In the genomic region with DNA sequence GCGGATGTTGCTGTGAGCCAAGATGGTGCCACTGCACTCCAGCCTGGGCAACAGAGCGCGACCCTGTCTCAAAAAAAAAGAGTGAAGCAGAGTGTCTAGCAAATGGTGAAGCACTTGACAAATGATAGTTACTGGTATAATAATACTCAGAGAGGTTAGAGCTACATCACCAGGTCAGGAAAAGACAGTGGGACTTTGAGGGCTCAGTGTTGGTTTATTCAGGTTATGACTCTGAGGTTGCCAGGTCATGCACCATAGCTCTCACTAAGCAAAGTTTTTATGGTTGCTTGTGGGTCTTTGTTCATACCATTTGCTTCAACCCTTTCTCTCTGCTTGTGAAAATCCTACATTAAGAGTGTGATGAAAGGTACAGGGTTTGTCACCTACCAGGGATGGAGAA, we compare ENCODE assay signal across 21 cellular contexts. TPM values are rescaled to one million over a fixed set of nuclear protein-coding genes. Genes with fewer than 3 reads are reported as not detected.
DNase-seq lines count a peak whose midpoint lies in the region; ATAC-seq, FAIRE-seq and TF ChIP-seq lines count a peak whose summit lies in the region.
"Had no signal": no experiment of that assay in that cellular context is flagged by ENCODE, and none has a peak within 500 bp of the region (broad histone marks: within the 10 kb centered on the region; RNA-seq: fewer than 3 reads in every experiment).

No MANE protein-coding gene starts in this region.

- no peaks in the 10 kb centered on the region for H3K9me1 ChIP-seq in K562 (ENCODE audit: control insufficient read depth, insufficient read depth, low read length)

- CTCF ChIA-PET in Caco-2 (lab: Charles Lee) (interaction anchor here (0.6 to 1.4 kb wide), 5 partner anchors 10 to 190 kb away, joined by 3 to 6 read pairs (median 4); no protein-coding TSS in a partner anchor), K562 (lab: Yijun Ruan, JAX; ENCODE audit: low intra/inter-chr PET ratio) (no interaction called here)

- BruUV-seq in Caco-2 (replicated peaks; lab: Mats Ljungman, UMichigan), result no TSS peak
- BruUV-seq in K562 (replicated peaks; lab: Mats Ljungman, UMichigan), result no TSS peak

- TF ChIP-seq EP300 in K562 (IDR thresholded peaks at IDR 0.05; ENCODE audit: low read length) (no peak), ovary (IDR thresholded peaks at IDR 0.05) (no peak)

- H3K27me3 Mint-ChIP-seq in Caco-2 (ENCODE audit: insufficient read depth, unreplicated experiment) (no peaks in the 10 kb centered on the region), nephron (ENCODE audit: low read depth) (no peaks in the 10 kb centered on the region)

- H3K9me3 ChIP-seq in Caco-2 (no peaks in the 10 kb centered on the region), K562 (replicated peaks; ENCODE audit: control insufficient read depth, insufficient read depth, low read depth, low read length) (no peaks in the 10 kb centered on the region), ovary (no peaks in the 10 kb centered on the region)
- H3K9me3 ChIP-seq: HAP-1, MG63, SJCRH30 had no signal

- no peak overlapping the region for H3K27ac ChIP-seq in K562 (ENCODE audit: extremely low read depth, low read depth, low read length)
- H3K27ac ChIP-seq in ovary, result no peak overlapping the region
- H3K27ac ChIP-seq: C4-2B, SJCRH30 had no signal

- DNase-seq in Caco-2 (peak in 1 of 2 experiments; percentile 8), K562 (ENCODE audit: extremely low read depth in 1 of 4, low spot score in 3 of 4) (no peak), ovary (no peak), NCI-H1105 (lab: John Stamatoyannopoulos, UW) (no peak), OCI-M1 (lab: John Stamatoyannopoulos, UW) (no peak)
- DNase-seq: 8988T; CD8-positive, alpha-beta memory T cell; EL; GF-D8; MG63; NCI-H1436 treated with DMSO at 0.1 percent for 48 hours; NCI-H1930; NCI-H2227 treated with DMSO at 0.1 percent for 48 hours; NCI-H510A; SJCRH30; T-helper 1 cell had no signal

- H3K79me2 ChIP-seq in K562 (ENCODE audit: control insufficient read depth, insufficient read depth, low read length), result no peaks in the 10 kb centered on the region

- peaks cover 30% of the 10 kb centered on the region for H3K4me1 Mint-ChIP-seq in Caco-2 (ENCODE audit: low read depth, unreplicated experiment)
- no peaks in the 10 kb centered on the region for H3K4me1 Mint-ChIP-seq in nephron
- H3K4me1 Mint-ChIP-seq: CD8-positive, alpha-beta memory T cell; GM23338 had no signal

- peak overlapping the region; percentile 6 for H3K27ac Mint-ChIP-seq in Caco-2 (ENCODE audit: unreplicated experiment)
- H3K27ac Mint-ChIP-seq in nephron, result peak overlapping the region; percentile 54 to 89 (median 84)
- H3K27ac Mint-ChIP-seq: CD8-positive, alpha-beta memory T cell; GM23338 had no signal

- FAIRE-seq in K562 (lab: Jason Lieb, UNC), result no peak

- peak; percentile 64 for ATAC-seq in HG03175 (IDR thresholded peaks at IDR 0.05; ENCODE audit: unreplicated experiment)
- ATAC-seq in K562, result peak; percentile 25; the same call in 2 of the 3 replicates
- ATAC-seq: GM23338 had no signal

- H3K36me3 Mint-ChIP-seq in Caco-2 (ENCODE audit: insufficient read depth, unreplicated experiment), result peaks cover 7% of the 10 kb centered on the region
- peaks cover 10% of the 10 kb centered on the region for H3K36me3 Mint-ChIP-seq in nephron (ENCODE audit: low read depth)

- intact Hi-C loops in Caco-2 (cut with micrococcal nuclease; ENCODE audit: unreplicated experiment), result loop anchor here (1.0 to 2.0 kb wide), 2 partner anchors 13 to 24 kb away; a partner anchor contains a TSS
- intact Hi-C loops in K562 (cut with micrococcal nuclease), result no loop called here
- intact Hi-C loops in ovary (cut with DNase I), result loop anchor here in 1 of 4 donors (10.0 kb wide), 1 partner anchor 196 kb away; no protein-coding TSS in a partner anchor

- H3K4me3 Mint-ChIP-seq in Caco-2 (ENCODE audit: unreplicated experiment), result peak overlapping the region; percentile 52
- H3K4me3 Mint-ChIP-seq in nephron, result no peak overlapping the region
- H3K4me3 Mint-ChIP-seq: CD8-positive, alpha-beta memory T cell; GM23338 had no signal

- POLR2A ChIA-PET in Caco-2 (lab: Charles Lee), result interaction anchor here (0.6 to 0.9 kb wide), 3 partner anchors 14 to 274 kb away, joined by 3 read pairs; a partner anchor contains a TSS
- POLR2A ChIA-PET in K562 (lab: Yijun Ruan, JAX), result interaction anchor here (1.2 to 1.9 kb wide), 2 partner anchors 14 to 17 kb away, joined by 5 to 8 read pairs; a partner anchor contains a TSS

- no peak overlapping the region for H3K4me2 ChIP-seq in K562 (ENCODE audit: insufficient read depth, low read length)
- H3K4me2 ChIP-seq: GM23338 had no signal

- peaks cover 38% of the 10 kb centered on the region for H3K4me1 ChIP-seq in Caco-2
- no peaks in the 10 kb centered on the region for H3K4me1 ChIP-seq in K562 (replicated peaks in 1 of 2; ENCODE audit: control insufficient read depth in 2 of 2, insufficient read depth in 2 of 2, low read length in 2 of 2)
- H3K4me1 ChIP-seq in ovary (ENCODE audit: insufficient read depth), result no peaks in the 10 kb centered on the region
- H3K4me1 ChIP-seq: HAP-1, SJCRH30 had no signal

- no peak for TF ChIP-seq CTCF in Caco-2 (IDR thresholded peaks at IDR 0.05; ENCODE audit: insufficient read depth in 1 of 2, low read depth in 1 of 2, low read length in 1 of 2, severe bottlenecking in 1 of 2, unreplicated experiment in 1 of 2)
- TF ChIP-seq CTCF in K562 (IDR thresholded peaks at IDR 0.05 in 2 of 3, conservative IDR thresholded peaks at IDR 0.05 in 1 of 3; ENCODE audit: insufficient read depth in 2 of 3, low read depth in 1 of 3, low read length in 3 of 3), result no peak
- no peak for TF ChIP-seq CTCF in nephron (IDR thresholded peaks at IDR 0.05; ENCODE audit: unreplicated experiment in 3 of 3)
- TF ChIP-seq CTCF in ovary (IDR thresholded peaks at IDR 0.05), result no peak

- H3K9ac ChIP-seq in K562 (ENCODE audit: insufficient read depth in 1 of 2, low read depth in 2 of 2, low read length in 2 of 2), result no peak overlapping the region

- H3K36me3 ChIP-seq in Caco-2 (ENCODE audit: control insufficient read depth, insufficient read depth, low read length) (no peaks in the 10 kb centered on the region), K562 (ENCODE audit: control insufficient read depth, insufficient read depth, low read length) (peaks cover 6% of the 10 kb centered on the region; the same call in 1 of the 3 replicates), ovary (no peaks in the 10 kb centered on the region)
- H3K36me3 ChIP-seq: MG63, SJCRH30 had no signal

- H3K4me3 ChIP-seq in Caco-2 (ENCODE audit: low read depth, low read length) (no peak overlapping the region), K562 (no peak overlapping the region), ovary (no peak overlapping the region)
- H3K4me3 ChIP-seq: GM23338, HAP-1, MG63, SJCRH30 had no signal

- no peaks in the 10 kb centered on the region for H3K27me3 ChIP-seq in Caco-2 (replicated peaks; ENCODE audit: control insufficient read depth, insufficient read depth, low read length)
- peaks cover 0 to 8% of the 10 kb centered on the region in 2 experiments; a peak in 3 of 5 replicates for H3K27me3 ChIP-seq in K562 (ENCODE audit: control insufficient read depth in 2 of 2, insufficient read depth in 2 of 2, low read length in 2 of 2)
- H3K27me3 ChIP-seq in ovary, result no peaks in the 10 kb centered on the region
- H3K27me3 ChIP-seq: MG63, SJCRH30 had no signal

- 62% methylated on average over 3 of the region's 3 CpGs for WGBS in K562 (ENCODE audit: insufficient coverage, low coverage, missing lambda C conversion rate)
- 95 to 100% (median 96%) methylated on average over 3 of the region's 3 CpGs for WGBS in ovary, 3 donors

- no peak for TF ChIP-seq POLR2A in K562 (conservative IDR thresholded peaks at IDR 0.05)
- no peak for TF ChIP-seq POLR2A in ovary (IDR thresholded peaks at IDR 0.05)

- H4K20me1 ChIP-seq in K562 (replicated peaks; ENCODE audit: control insufficient read depth, insufficient read depth, low read length), result no peaks in the 10 kb centered on the region

- H2AFZ ChIP-seq in K562 (ENCODE audit: low read depth, low read length), result no peak overlapping the region
- H2AFZ ChIP-seq: GM23338 had no signal

- in situ Hi-C loops in K562 (cut with MboI), result no loop called here

- no peak for TF ChIP-seq RAD21 in K562 (CRISPR knock-in tag; conservative IDR thresholded peaks at IDR 0.05 in 1 of 2, IDR thresholded peaks at IDR 0.05 in 1 of 2)

- no peaks in the 10 kb centered on the region for H3K9me3 Mint-ChIP-seq in Caco-2 (ENCODE audit: unreplicated experiment)
- no peaks in the 10 kb centered on the region for H3K9me3 Mint-ChIP-seq in nephron
- H3K9me3 Mint-ChIP-seq: CD8-positive, alpha-beta memory T cell; GM23338 had no signal

TF ChIP-seq in K562, 482 proteins besides CTCF, POLR2A, EP300 and RAD21 (continues in another document):
- no peak for TF ChIP-seq PCBP2 (IDR thresholded peaks at IDR 0.05; ENCODE audit: low read depth, low read length, poor library complexity, severe bottlenecking)

RNA-seq across cellular contexts. Expression of a gene that starts 13.6 kb away (rescaled TPM):
- total RNA-seq in Caco-2 (2022), result 67.7 and 70.2 TPM in 2 replicates
- total RNA-seq in K562 (2011; cell fraction: chromatin; rRNA removed; ENCODE audit: low replicate concordance), result 17.1 and 29.5 TPM in 2 replicates
- 17.8 and 19.7 TPM in 2 replicates for total RNA-seq in K562 (2011; cell fraction: nucleolus; rRNA removed)
- 27.8 and 29.4 TPM in 2 replicates for total RNA-seq in K562 (2011; cell fraction: nucleoplasm; rRNA removed)
- total RNA-seq in K562 (2014; rRNA removed), result 70.3 and 81.1 TPM in 2 replicates
- 205 and 227 TPM in 2 replicates for total RNA-seq in K562 (2014; rRNA removed; fragmentation: Illumina TruSeq; extraction: Trizol)
- total RNA-seq in K562 (2015; rRNA removed; fragmentation: Illumina TruSeq; extraction: Trizol), result 122 and 132 TPM in 2 replicates
- total RNA-seq in K562 (2021), result 106 and 109 TPM in 2 replicates
- 170 and 187 TPM in 2 replicates for polyA plus RNA-seq in K562 (2011; rRNA removed)
- 15.4 and 35.1 TPM in 2 replicates for polyA plus RNA-seq in K562 (2011; cell fraction: cytosol; rRNA removed)
- polyA plus RNA-seq in K562 (2011; cell fraction: nucleus; rRNA removed), result 21.0 and 54.5 TPM in 2 replicates
- 140 and 201 TPM in 2 replicates for polyA plus RNA-seq in K562 (2012)
- 149 and 204 TPM in 2 replicates for polyA plus RNA-seq in K562 (2014; fragmentation: Illumina TruSeq; extraction: Trizol)
- polyA plus RNA-seq in K562 (2014; fragmentation: Nextera tagmentation; extraction: Ambion mirVana), result 100 to 1,000 TPM; 395 to 442 TPM
- polyA plus RNA-seq in K562 (2014; rRNA removed), result 109 and 123 TPM in 2 replicates
- 64.9 and 102 TPM in 2 replicates for polyA minus RNA-seq in K562 (2011; rRNA and poly(A)+ RNA removed)
- 15.6 and 19.8 TPM in 2 replicates for polyA minus RNA-seq in K562 (2011; cell fraction: cytosol; rRNA and poly(A)+ RNA removed)
- polyA minus RNA-seq in K562 (2011; cell fraction: nucleus; rRNA and poly(A)+ RNA removed), result 7.7 and 18.4 TPM in 2 replicates
- total RNA-seq in ovary, result 10 to 100 TPM; 20.0 to 52.1 (median 41.7) TPM
- 10 to 100 TPM; 58.4 to 82.1 TPM for polyA plus RNA-seq in ovary
